ENCODE assay signal across 1 cellular context in genomic region chr14:34220921-34221320, GRCh38.
TF ChIP-seq lines count a peak whose summit lies in the region.

No MANE protein-coding gene starts in this region.

TF ChIP-seq in SK-N-SH, 30 proteins besides CTCF, POLR2A, EP300 and RAD21 (continued from another document):
- no peak for TF ChIP-seq REST (IDR thresholded peaks at IDR 0.05; ENCODE audit: low read depth, low read length)
- TF ChIP-seq RXRA (IDR thresholded peaks at IDR 0.05; ENCODE audit: borderline replicate concordance, low read depth): no peak
